In genomic region chr12:54935235-54935951, GRCh38 we compare ENCODE assay signal across 1 cellular context.
TF ChIP-seq lines count a peak whose summit lies in the region.

No MANE protein-coding gene starts in this region.

TF ChIP-seq in K562, 482 proteins besides CTCF, POLR2A, EP300 and RAD21 (continued from another document and continues in another):
- TF ChIP-seq ZNF766 (CRISPR knock-in tag; conservative IDR thresholded peaks at IDR 0.05) (peak; percentile 77), ATF1 (CRISPR knock-in tag; IDR thresholded peaks at IDR 0.05) (no peak), ATF1 (tag; IDR thresholded peaks at IDR 0.05) (peak; percentile 38; the same call in 1 of the 2 replicates), SP1 (CRISPR knock-in tag; IDR thresholded peaks at IDR 0.05) (no peak), CLOCK (CRISPR knock-in tag; IDR thresholded peaks at IDR 0.05; ENCODE audit: borderline replicate concordance) (no peak), MEF2A (IDR thresholded peaks at IDR 0.05; ENCODE audit: control insufficient read depth, low read depth, low read length) (no peak), POU5F1 (IDR thresholded peaks at IDR 0.05; ENCODE audit: borderline replicate concordance, low read depth, low read length, partially characterized antibody) (no peak), FOS (IDR thresholded peaks at IDR 0.05; ENCODE audit: extremely low read depth, insufficient read length) (peak; percentile 35), IRF9 (tag; IDR thresholded peaks at IDR 0.05) (no peak), LCOR (CRISPR knock-in tag; IDR thresholded peaks at IDR 0.05) (no peak), ZNF124 (CRISPR knock-in tag; IDR thresholded peaks at IDR 0.05) (no peak), ZHX1 (conservative IDR thresholded peaks at IDR 0.05; ENCODE audit: low read length) (no peak), RHOXF2B (CRISPR knock-in tag; conservative IDR thresholded peaks at IDR 0.05) (no peak), ZNF436 (CRISPR knock-in tag; IDR thresholded peaks at IDR 0.05) (no peak), HES1 (IDR thresholded peaks at IDR 0.05; ENCODE audit: low read depth) (no peak), FOXP1 (CRISPR knock-in tag; IDR thresholded peaks at IDR 0.05) (no peak), SAP30 (IDR thresholded peaks at IDR 0.05; ENCODE audit: borderline replicate concordance, insufficient read depth, low read depth, low read length, poor library complexity, severe bottlenecking) (no peak), ZNF639 (CRISPR knock-in tag; conservative IDR thresholded peaks at IDR 0.05 in 1 of 2, IDR thresholded peaks at IDR 0.05 in 1 of 2) (0 out of 4 replicates have a peak, but pooled peaks of 1 of the 2 experiments have one; percentile 38), ZNF146 (CRISPR knock-in tag; IDR thresholded peaks at IDR 0.05; ENCODE audit: unreplicated experiment) (no peak), ZNF785 (CRISPR knock-in tag; IDR thresholded peaks at IDR 0.05) (no peak), FOXJ3 (CRISPR knock-in tag; IDR thresholded peaks at IDR 0.05) (no peak), L3MBTL2 (IDR thresholded peaks at IDR 0.05) (0 out of 2 replicates have a peak, but pooled peaks have one; percentile 56), SMARCA4 (IDR thresholded peaks at IDR 0.05) (peak; percentile 52; the same call in 1 of the 2 replicates), ZNF57 (CRISPR knock-in tag; IDR thresholded peaks at IDR 0.05) (no peak), ZNF280B (CRISPR knock-in tag; IDR thresholded peaks at IDR 0.05) (no peak), THRAP3 (IDR thresholded peaks at IDR 0.05; ENCODE audit: borderline replicate concordance) (no peak), ZBTB5 (IDR thresholded peaks at IDR 0.05) (peak; percentile 36; the same call in 1 of the 2 replicates), TRIM28 (IDR thresholded peaks at IDR 0.05) (no peak), NKRF (IDR thresholded peaks at IDR 0.05; ENCODE audit: borderline replicate concordance) (no peak), ZKSCAN1 (IDR thresholded peaks at IDR 0.05; ENCODE audit: low read depth, low read length) (no peak), NR4A1 (CRISPR knock-in tag; IDR thresholded peaks at IDR 0.05) (no peak), NR4A1 (tag; IDR thresholded peaks at IDR 0.05) (no peak), CEBPB (tag; IDR thresholded peaks at IDR 0.05) (no peak), MITF (IDR thresholded peaks at IDR 0.05) (no peak), ARID4B (CRISPR knock-in tag; IDR thresholded peaks at IDR 0.05) (no peak), POLR3G (IDR thresholded peaks at IDR 0.05; ENCODE audit: extremely low read depth, insufficient read length, insufficient replicate concordance) (no peak), SMAD2 (IDR thresholded peaks at IDR 0.05; ENCODE audit: low read depth, low read length) (no peak), CCNT2 (IDR thresholded peaks at IDR 0.05; ENCODE audit: borderline replicate concordance, extremely low read depth, insufficient read length, low read depth, low read length) (no peak)
